Comparison of ENCODE assay signal across 18 cellular contexts in the genomic region with DNA sequence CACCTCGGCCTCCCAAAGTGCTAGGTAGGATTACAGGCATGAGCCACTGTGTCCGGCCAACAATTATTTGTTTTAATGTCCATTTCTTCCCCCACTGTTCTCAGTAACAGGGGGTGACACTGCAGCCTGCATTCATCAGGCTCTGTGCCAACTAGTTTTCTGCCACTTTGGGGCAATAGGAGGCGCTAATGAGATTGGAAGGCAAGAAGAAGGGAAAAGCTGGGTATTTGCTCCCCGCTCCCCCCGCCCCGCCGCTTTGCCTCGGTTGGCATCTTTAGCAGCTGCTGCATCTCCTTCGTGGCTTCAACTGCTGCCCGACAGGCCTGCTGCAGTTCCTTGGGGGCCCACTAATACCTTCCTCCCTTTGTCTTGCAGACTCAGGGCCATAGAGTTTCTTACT. TPM values are rescaled to one million over a fixed set of nuclear protein-coding genes. Genes with fewer than 3 reads are reported as not detected.
DNase-seq lines count a peak whose midpoint lies in the region; ATAC-seq and TF ChIP-seq lines count a peak whose summit lies in the region.
"Had no signal": no experiment of that assay in that cellular context is flagged by ENCODE, and none has a peak within 500 bp of the region (broad histone marks: within the 10 kb centered on the region; RNA-seq: fewer than 3 reads in every experiment).

No MANE protein-coding gene starts in this region.

- no peaks in the 10 kb centered on the region for H3K36me3 Mint-ChIP-seq in WTC11
- H3K36me3 Mint-ChIP-seq: activated naive CD4-positive, alpha-beta T cell treated with anti-CD3 and anti-CD28 coated beads, Interleukin-2, amount 50 U/mL, for 24 hours; IgD-negative memory B cell; immature natural killer cell had no signal

- POLR2A ChIA-PET in WTC11 (lab: Charles Lee), result no interaction called here

- DNase-seq in KBM-7 (peak; percentile 40), WTC11 (ENCODE audit: low spot score) (peak; percentile 55), iPS-NIHi11 (ENCODE audit: low spot score) (peak; percentile 42), ACHN (no peak), medulla oblongata (ENCODE audit: extremely low spot score) (no peak)
- DNase-seq: head of caudate nucleus, immature natural killer cell, MV-4-11, NCI-H187 treated with DMSO at 0.1 percent for 48 hours, NCI-H226, Peyer's patch, small intestine had no signal

- CTCF ChIA-PET in WTC11 (lab: Charles Lee), result interaction anchor here (0.5 to 2.7 kb wide), 18 partner anchors 10 to 484 kb away, joined by 3 to 9 read pairs (median 4); a partner anchor contains a TSS

- H3K9me3 Mint-ChIP-seq in WTC11, result no peaks in the 10 kb centered on the region
- H3K9me3 Mint-ChIP-seq: activated naive CD4-positive, alpha-beta T cell treated with anti-CD3 and anti-CD28 coated beads, Interleukin-2, amount 50 U/mL, for 24 hours; activated T-cell treated with anti-CD3 and anti-CD28 coated beads, Interleukin-2, amount 50 U/mL, for 72 hours; IgD-negative memory B cell had no signal

- H3K27ac Mint-ChIP-seq in WTC11, result no peak overlapping the region
- H3K27ac Mint-ChIP-seq: activated naive CD4-positive, alpha-beta T cell treated with anti-CD3 and anti-CD28 coated beads, Interleukin-2, amount 50 U/mL, for 24 hours; activated T-cell treated with anti-CD3 and anti-CD28 coated beads, Interleukin-2, amount 50 U/mL, for 72 hours; IgD-negative memory B cell; immature natural killer cell had no signal

- in situ Hi-C loops in KBM-7 (cut with MboI; ENCODE audit: low pct_unique_long_range_greater_than_20kb, low sequenced_read_pairs) (no loop called here), ACHN (cut with HindIII; ENCODE audit: low pct_ligation_motif_present, low pct_unique_long_range_greater_than_20kb, low sequenced_read_pairs) (no loop called here)

- ATAC-seq in WTC11, result peak; percentile 34; the same call in 1 of the 2 replicates
- no peak for ATAC-seq in GM19395 (IDR thresholded peaks at IDR 0.05; ENCODE audit: unreplicated experiment)
- ATAC-seq in GM18868 (IDR thresholded peaks at IDR 0.05; ENCODE audit: unreplicated experiment), result no peak

- H3K27me3 Mint-ChIP-seq in WTC11 (ENCODE audit: low read depth), result peaks cover 31% of the 10 kb centered on the region
- H3K27me3 Mint-ChIP-seq: activated naive CD4-positive, alpha-beta T cell treated with anti-CD3 and anti-CD28 coated beads, Interleukin-2, amount 50 U/mL, for 24 hours had no signal

- H3K4me3 Mint-ChIP-seq in WTC11, result no peak overlapping the region
- H3K4me3 Mint-ChIP-seq: activated naive CD4-positive, alpha-beta T cell treated with anti-CD3 and anti-CD28 coated beads, Interleukin-2, amount 50 U/mL, for 24 hours; activated T-cell treated with anti-CD3 and anti-CD28 coated beads, Interleukin-2, amount 50 U/mL, for 72 hours; IgD-negative memory B cell; immature natural killer cell had no signal

- H3K4me1 Mint-ChIP-seq in WTC11, result peaks cover 14% of the 10 kb centered on the region; the same call in 1 of the 2 replicates
- H3K4me1 Mint-ChIP-seq: immature natural killer cell had no signal

- TF ChIP-seq CTCF in GM12873 (IDR thresholded peaks at IDR 0.05; ENCODE audit: insufficient read depth, low read depth, low read length, missing control alignments) (peak; percentile 22), WTC11 (IDR thresholded peaks at IDR 0.05) (peak; percentile 24; the same call in 1 of the 2 replicates)

TF ChIP-seq in WTC11, 78 proteins besides CTCF, POLR2A, EP300 and RAD21:
- TF ChIP-seq ZNF396 (CRISPR knock-in tag; IDR thresholded peaks at IDR 0.05; ENCODE audit: borderline replicate concordance), result no peak
- TF ChIP-seq FOXK1 (CRISPR knock-in tag; IDR thresholded peaks at IDR 0.05), result no peak
- no peak for TF ChIP-seq NR2C2 (CRISPR knock-in tag; IDR thresholded peaks at IDR 0.05)
- no peak for TF ChIP-seq FOXP1 (CRISPR knock-in tag; IDR thresholded peaks at IDR 0.05; ENCODE audit: borderline replicate concordance)
- TF ChIP-seq TP53 (CRISPR knock-in tag; IDR thresholded peaks at IDR 0.05), result no peak
- TF ChIP-seq ZBTB21 (CRISPR knock-in tag; IDR thresholded peaks at IDR 0.05; ENCODE audit: borderline replicate concordance), result no peak
- TF ChIP-seq, protein P1, sequence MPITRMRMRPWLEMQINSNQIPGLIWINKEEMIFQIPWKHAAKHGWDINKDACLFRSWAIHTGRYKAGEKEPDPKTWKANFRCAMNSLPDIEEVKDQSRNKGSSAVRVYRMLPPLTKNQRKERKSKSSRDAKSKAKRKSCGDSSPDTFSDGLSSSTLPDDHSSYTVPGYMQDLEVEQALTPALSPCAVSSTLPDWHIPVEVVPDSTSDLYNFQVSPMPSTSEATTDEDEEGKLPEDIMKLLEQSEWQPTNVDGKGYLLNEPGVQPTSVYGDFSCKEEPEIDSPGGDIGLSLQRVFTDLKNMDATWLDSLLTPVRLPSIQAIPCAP (CRISPR knock-in tag; IDR thresholded peaks at IDR 0.05), result no peak
TF ChIP-seq in WTC11: peak in this region for 0.

RNA-seq across cellular contexts. Expression of a gene that starts 35.0 kb away (rescaled TPM):
- total RNA-seq in WTC11 (2021), result 1.3 to 2.6 TPM (median 1.3 TPM) in 3 replicates

Comparison
In these comparisons a context has a peak if more than half of its experiments do, and no peak if none do; other contexts are left out.
1. DNase-seq: peak in KBM-7 (single experiment), WTC11 (single experiment) and iPS-NIHi11 (single experiment); none in ACHN (single experiment) and medulla oblongata (single experiment).